ENCODE assay signal across 9 cellular contexts in genomic region chr12:41189395-41190251, GRCh38.
DNase-seq lines count a peak whose midpoint lies in the region; ATAC-seq and TF ChIP-seq lines count a peak whose summit lies in the region.
"Had no signal": no experiment of that assay in that cellular context is flagged by ENCODE, and none has a peak within 500 bp of the region (broad histone marks: within the 10 kb centered on the region; RNA-seq: fewer than 3 reads in every experiment).

No MANE protein-coding gene starts in this region.

- H3K36me3 Mint-ChIP-seq in stimulated activated memory B cell treated with anti-CD40 and anti-IgM and Interleukin-4, amounts not matched to agents 10 μg/mL and 1 μg/mL and 100 μg/mL, for 72 hours, result no peaks in the 10 kb centered on the region

- DNase-seq in astrocyte of the spinal cord (ENCODE audit: low read depth, low spot score) (peak; percentile 6), iris pigment epithelial cell (ENCODE audit: low read depth) (peak; percentile 3), OCI-M1 (lab: John Stamatoyannopoulos, UW) (no peak)
- no peak for DNase-seq in central memory CD4-positive, alpha-beta T cell

- H3K4me1 ChIP-seq in HUES48 (ENCODE audit: control insufficient read depth, insufficient read depth, low read length), result peaks cover 4% of the 10 kb centered on the region; the same call in 1 of the 2 replicates

- H3K27ac Mint-ChIP-seq in stimulated activated memory B cell treated with anti-CD40 and anti-IgM and Interleukin-4, amounts not matched to agents 10 μg/mL and 1 μg/mL and 100 μg/mL, for 72 hours, result no peak overlapping the region
- H3K27ac Mint-ChIP-seq: activated T-helper 2 cell treated with anti-CD3 and anti-CD28 coated beads, Interferon-gamma antibody, Interleukin-2, Interleukin-4, amounts not matched to agents 10 μg/mL and 5 μg/mL and 100 μg/mL, durations not matched to agents 14 hours and 24 hours and 36 hours had no signal

- no peak overlapping the region for H3K27ac ChIP-seq in HUES48 (ENCODE audit: low read depth, low read length)

- peaks cover 12% of the 10 kb centered on the region for H3K4me1 Mint-ChIP-seq in stimulated activated memory B cell treated with anti-CD40 and anti-IgM and Interleukin-4, amounts not matched to agents 10 μg/mL and 1 μg/mL and 100 μg/mL, for 72 hours

- H3K9me3 Mint-ChIP-seq in stimulated activated memory B cell treated with anti-CD40 and anti-IgM and Interleukin-4, amounts not matched to agents 10 μg/mL and 1 μg/mL and 100 μg/mL, for 72 hours, result no peaks in the 10 kb centered on the region
- H3K9me3 Mint-ChIP-seq: activated T-helper 2 cell treated with anti-CD3 and anti-CD28 coated beads, Interferon-gamma antibody, Interleukin-2, Interleukin-4, amounts not matched to agents 10 μg/mL and 5 μg/mL and 100 μg/mL, durations not matched to agents 14 hours and 24 hours and 36 hours had no signal

- H3K27me3 Mint-ChIP-seq in stimulated activated memory B cell treated with anti-CD40 and anti-IgM and Interleukin-4, amounts not matched to agents 10 μg/mL and 1 μg/mL and 100 μg/mL, for 72 hours, result peaks cover 40% of the 10 kb centered on the region

- peak overlapping the region; percentile 53 for H3K4me3 Mint-ChIP-seq in stimulated activated memory B cell treated with anti-CD40 and anti-IgM and Interleukin-4, amounts not matched to agents 10 μg/mL and 1 μg/mL and 100 μg/mL, for 72 hours

- H3K36me3 ChIP-seq in HUES48 (ENCODE audit: control insufficient read depth, insufficient read depth, low read length), result no peaks in the 10 kb centered on the region

- peaks cover 48% of the 10 kb centered on the region for H3K27me3 ChIP-seq in HUES48 (ENCODE audit: control insufficient read depth, insufficient read depth, low read length)

- no peak for TF ChIP-seq CTCF in astrocyte of the spinal cord (IDR thresholded peaks at IDR 0.05; ENCODE audit: low read depth, low read length)

- H3K4me3 ChIP-seq in HUES48 (ENCODE audit: low read depth, low read length) (peak overlapping the region; percentile 53), astrocyte of the spinal cord (ENCODE audit: low read depth, low read length) (no peak overlapping the region)

- no peaks in the 10 kb centered on the region for H3K9me3 ChIP-seq in HUES48 (ENCODE audit: control insufficient read depth, insufficient read depth, low read length)

- ATAC-seq in stimulated activated memory B cell treated with anti-CD40 and anti-IgM and Interleukin-4, amounts not matched to agents 10 μg/mL and 1 μg/mL and 100 μg/mL, for 72 hours, result no peak
- ATAC-seq in GM19463 (IDR thresholded peaks at IDR 0.05; ENCODE audit: unreplicated experiment) (no peak), HG03460 (IDR thresholded peaks at IDR 0.05; ENCODE audit: unreplicated experiment) (no peak)

- in situ Hi-C loops in astrocyte of the spinal cord (cut with HindIII; ENCODE audit: low sequenced_read_pairs), result no loop called here

- H3K9ac ChIP-seq in HUES48 (ENCODE audit: low read depth, low read length), result no peak overlapping the region

Comparison
In these comparisons a context has a peak if more than half of its experiments do, and no peak if none do; other contexts are left out.
1. DNase-seq: peak in astrocyte of the spinal cord (single experiment) and iris pigment epithelial cell (single experiment); none in OCI-M1 (single experiment) and central memory CD4-positive, alpha-beta T cell (single experiment).